Comparison of ENCODE assay signal across 8 cellular contexts in genomic region chr4:147057631-147057980, GRCh38.
DNase-seq lines count a peak whose midpoint lies in the region; ATAC-seq and TF ChIP-seq lines count a peak whose summit lies in the region.

No MANE protein-coding gene starts in this region.

- DNase-seq in PC-9, result no peak
- peak; percentile 24 for DNase-seq in epithelial cell of esophagus (ENCODE audit: low read depth)
- DNase-seq in gastrocnemius medialis, result no peak
- no peak for DNase-seq in NCI-H2029 (lab: John Stamatoyannopoulos, UW)
- no peak for DNase-seq in NCI-H2107 (lab: John Stamatoyannopoulos, UW)
- no peak for DNase-seq in NCI-H2196 (lab: John Stamatoyannopoulos, UW; ENCODE audit: unreplicated experiment)
- DNase-seq in stimulated activated CD4-positive, alpha-beta T cell treated with anti-CD3 and anti-CD28 coated beads, Interleukin-2, amount 100 ng/mL, for 24 hours, result no peak

- intact Hi-C loops in PC-9 (cut with micrococcal nuclease; ENCODE audit: unreplicated experiment) (no loop called here), gastrocnemius medialis (cut with DNase I; ENCODE audit: low total_unique reads) (no loop called here)

- H2AFZ ChIP-seq in PC-9, result peak overlapping the region; percentile 67

- H3F3A ChIP-seq in PC-9 (ENCODE audit: insufficient read depth, low read depth), result no peaks in the 10 kb centered on the region

- H3K4me3 ChIP-seq in PC-9 (peak overlapping the region; percentile 35), epithelial cell of esophagus (ENCODE audit: low read length) (peak overlapping the region; percentile 42), gastrocnemius medialis (peak overlapping the region; percentile 25 to 54 (median 37))

- no peaks in the 10 kb centered on the region for H4K20me1 ChIP-seq in PC-9 (ENCODE audit: insufficient read depth)

- TF ChIP-seq CTCF in PC-9 (conservative IDR thresholded peaks at IDR 0.05) (no peak), epithelial cell of esophagus (IDR thresholded peaks at IDR 0.05; ENCODE audit: insufficient read depth, low read depth, low read length, missing control alignments) (no peak), gastrocnemius medialis (IDR thresholded peaks at IDR 0.05 in 4 of 5, conservative IDR thresholded peaks at IDR 0.05 in 1 of 5) (no peak)

- POLR2A ChIA-PET in PC-9 (lab: Charles Lee; ENCODE audit: unreplicated experiment), result no interaction called here

- ATAC-seq in GM18511 (IDR thresholded peaks at IDR 0.05; ENCODE audit: unreplicated experiment), result peak; percentile 58
- ATAC-seq in gastrocnemius medialis, result no peak

- H3K27me3 ChIP-seq in PC-9 (ENCODE audit: insufficient read depth, low read depth) (no peaks in the 10 kb centered on the region), gastrocnemius medialis (no peaks in the 10 kb centered on the region)

- in situ Hi-C loops in gastrocnemius medialis (cut with MboI; ENCODE audit: low sequenced_read_pairs in 4 of 4), result no loop called here

- H3K36me3 ChIP-seq in PC-9 (ENCODE audit: low read depth), result no peaks in the 10 kb centered on the region
- no peaks in the 10 kb centered on the region for H3K36me3 ChIP-seq in gastrocnemius medialis

- no peaks in the 10 kb centered on the region for H3K9me2 ChIP-seq in PC-9 (ENCODE audit: insufficient read depth)

- H3K27ac ChIP-seq in PC-9 (no peak overlapping the region), gastrocnemius medialis (no peak overlapping the region)

- H3K4me1 ChIP-seq in PC-9 (replicated peaks; ENCODE audit: insufficient read depth) (no peaks in the 10 kb centered on the region), gastrocnemius medialis (no peaks in the 10 kb centered on the region)

- H3K9me3 ChIP-seq in PC-9 (ENCODE audit: insufficient read depth, low read depth), result no peaks in the 10 kb centered on the region
- H3K9me3 ChIP-seq in gastrocnemius medialis, result no peaks in the 10 kb centered on the region

- no TSS peak for BruUV-seq in PC-9 (replicated peaks; lab: Mats Ljungman, UMichigan)

- H3K4me2 ChIP-seq in PC-9, result peak overlapping the region; percentile 61

- CTCF ChIA-PET in PC-9 (lab: Charles Lee), result no interaction called here

- no peaks in the 10 kb centered on the region for H3K79me2 ChIP-seq in PC-9 (ENCODE audit: low read depth)

- no peak for TF ChIP-seq POLR2A in gastrocnemius medialis (IDR thresholded peaks at IDR 0.05)
